In genomic region chr21:38849776-38850175, GRCh38 we compare ENCODE assay signal across 1 cellular context.
TF ChIP-seq lines count a peak whose summit lies in the region.

No MANE protein-coding gene starts in this region.

TF ChIP-seq in HepG2, 621 proteins besides CTCF, POLR2A, EP300 and RAD21 (continues in another document):
- no peak for TF ChIP-seq ZNF251 (CRISPR knock-in tag; IDR thresholded peaks at IDR 0.05)
- TF ChIP-seq ZNF710 (CRISPR knock-in tag; IDR thresholded peaks at IDR 0.05; ENCODE audit: borderline replicate concordance), result no peak
- TF ChIP-seq FOXP1 (IDR thresholded peaks at IDR 0.05), result no peak
- peak; percentile 85 for TF ChIP-seq FOXP1 (CRISPR knock-in tag; IDR thresholded peaks at IDR 0.05)
- TF ChIP-seq MED1 (CRISPR knock-in tag; IDR thresholded peaks at IDR 0.05), result peak; percentile 81
- 0 out of 2 replicates have a peak, but pooled peaks have one; percentile 52 for TF ChIP-seq CREM (IDR thresholded peaks at IDR 0.05)
- TF ChIP-seq CREM (CRISPR knock-in tag; IDR thresholded peaks at IDR 0.05), result no peak
- no peak for TF ChIP-seq GABPA (IDR thresholded peaks at IDR 0.05; ENCODE audit: low read depth, low read length)
- 0 out of 2 replicates have a peak, but pooled peaks have one; percentile 28 for TF ChIP-seq GABPA (CRISPR knock-in tag; IDR thresholded peaks at IDR 0.05; ENCODE audit: low read depth)
- TF ChIP-seq ZNF232 (CRISPR knock-in tag; IDR thresholded peaks at IDR 0.05; ENCODE audit: borderline replicate concordance), result no peak
- TF ChIP-seq FOXO1 (CRISPR knock-in tag; IDR thresholded peaks at IDR 0.05), result peak; percentile 53; the same call in 1 of the 2 replicates
- no peak for TF ChIP-seq TFDP2 (CRISPR knock-in tag; IDR thresholded peaks at IDR 0.05)
- no peak for TF ChIP-seq ZSCAN21 (CRISPR knock-in tag; IDR thresholded peaks at IDR 0.05; ENCODE audit: borderline replicate concordance)
- 0 out of 2 replicates have a peak, but pooled peaks have one; percentile 6 for TF ChIP-seq FOSL2 (CRISPR knock-in tag; IDR thresholded peaks at IDR 0.05)
- TF ChIP-seq NFAT5 (CRISPR knock-in tag; IDR thresholded peaks at IDR 0.05), result no peak
- no peak for TF ChIP-seq ZNF546 (CRISPR knock-in tag; conservative IDR thresholded peaks at IDR 0.05)
- 0 out of 2 replicates have a peak, but pooled peaks have one; percentile 37 for TF ChIP-seq RXRB (CRISPR knock-in tag; IDR thresholded peaks at IDR 0.05; ENCODE audit: borderline replicate concordance)
- TF ChIP-seq ZNF337 (CRISPR knock-in tag; IDR thresholded peaks at IDR 0.05; ENCODE audit: borderline replicate concordance, low read depth), result no peak
- TF ChIP-seq ZNF558 (CRISPR knock-in tag; IDR thresholded peaks at IDR 0.05; ENCODE audit: borderline replicate concordance), result no peak
- 0 out of 2 replicates have a peak, but pooled peaks have one; percentile 38 for TF ChIP-seq ZMAT3 (CRISPR knock-in tag; conservative IDR thresholded peaks at IDR 0.05)
- TF ChIP-seq ZNF549 (CRISPR knock-in tag; IDR thresholded peaks at IDR 0.05), result no peak
- no peak for TF ChIP-seq ZNF878 (CRISPR knock-in tag; IDR thresholded peaks at IDR 0.05)
- no peak for TF ChIP-seq SNAPC5 (CRISPR knock-in tag; IDR thresholded peaks at IDR 0.05; ENCODE audit: borderline replicate concordance)
- TF ChIP-seq ZNF792 (CRISPR knock-in tag; IDR thresholded peaks at IDR 0.05), result no peak
- peak in 1 of 2 experiments; percentile 21; a peak in 1 of 4 replicates for TF ChIP-seq NR2F1 (CRISPR knock-in tag; IDR thresholded peaks at IDR 0.05)
- no peak for TF ChIP-seq MED13 (CRISPR knock-in tag; IDR thresholded peaks at IDR 0.05)
- TF ChIP-seq ZMYM4 (CRISPR knock-in tag; IDR thresholded peaks at IDR 0.05), result no peak
- no peak for TF ChIP-seq HIVEP1 (CRISPR knock-in tag; IDR thresholded peaks at IDR 0.05)
- TF ChIP-seq AFF4 (CRISPR knock-in tag; IDR thresholded peaks at IDR 0.05), result no peak
- no peak for TF ChIP-seq SIN3A (IDR thresholded peaks at IDR 0.05; ENCODE audit: borderline replicate concordance, low read depth, low read length)
- no peak for TF ChIP-seq ZKSCAN1 (IDR thresholded peaks at IDR 0.05; ENCODE audit: low read length)
- peak; percentile 76 for TF ChIP-seq FOXP4 (CRISPR knock-in tag; IDR thresholded peaks at IDR 0.05)
- no peak for TF ChIP-seq RBAK (CRISPR knock-in tag; IDR thresholded peaks at IDR 0.05)
- no peak for TF ChIP-seq EEA1 (CRISPR knock-in tag; IDR thresholded peaks at IDR 0.05; ENCODE audit: borderline replicate concordance)
- TF ChIP-seq SKI (IDR thresholded peaks at IDR 0.05; ENCODE audit: partially characterized antibody), result no peak
- TF ChIP-seq RORA (CRISPR knock-in tag; IDR thresholded peaks at IDR 0.05), result no peak
- no peak for TF ChIP-seq GZF1 (CRISPR knock-in tag; IDR thresholded peaks at IDR 0.05)
- no peak for TF ChIP-seq HMGA1 (CRISPR knock-in tag; conservative IDR thresholded peaks at IDR 0.05)
- TF ChIP-seq ZNF777 (CRISPR knock-in tag; IDR thresholded peaks at IDR 0.05), result no peak
- no peak for TF ChIP-seq KDM2A (CRISPR knock-in tag; IDR thresholded peaks at IDR 0.05; ENCODE audit: borderline replicate concordance, low read depth)
- no peak for TF ChIP-seq FIP1L1 (IDR thresholded peaks at IDR 0.05; ENCODE audit: borderline replicate concordance, insufficient read depth, low read depth, low read length)
- peak; percentile 62 for TF ChIP-seq NCOA2 (CRISPR knock-in tag; IDR thresholded peaks at IDR 0.05)
- no peak for TF ChIP-seq KMT2B (CRISPR knock-in tag; IDR thresholded peaks at IDR 0.05)
- no peak for TF ChIP-seq TCF12 (IDR thresholded peaks at IDR 0.05)
- TF ChIP-seq TCF12 (CRISPR knock-in tag; IDR thresholded peaks at IDR 0.05), result no peak
- no peak for TF ChIP-seq YY1 (IDR thresholded peaks at IDR 0.05; ENCODE audit: insufficient read depth, insufficient replicate concordance, low read depth, low read length)
- TF ChIP-seq ZNF30 (CRISPR knock-in tag; IDR thresholded peaks at IDR 0.05), result no peak
- TF ChIP-seq ZSCAN29 (CRISPR knock-in tag; conservative IDR thresholded peaks at IDR 0.05), result no peak
- no peak for TF ChIP-seq ZFP62 (CRISPR knock-in tag; IDR thresholded peaks at IDR 0.05)
- no peak for TF ChIP-seq IRF2 (CRISPR knock-in tag; IDR thresholded peaks at IDR 0.05)
- TF ChIP-seq MBD4 (IDR thresholded peaks at IDR 0.05; ENCODE audit: borderline replicate concordance, low read length), result no peak
- no peak for TF ChIP-seq AHR (CRISPR knock-in tag; IDR thresholded peaks at IDR 0.05)
- no peak for TF ChIP-seq ZFP91 (CRISPR knock-in tag; IDR thresholded peaks at IDR 0.05; ENCODE audit: borderline replicate concordance)
- 0 out of 2 replicates have a peak, but pooled peaks have one; percentile 25 for TF ChIP-seq SAP130 (CRISPR knock-in tag; IDR thresholded peaks at IDR 0.05; ENCODE audit: low read depth)
- TF ChIP-seq ZNF362 (CRISPR knock-in tag; IDR thresholded peaks at IDR 0.05; ENCODE audit: borderline replicate concordance), result no peak
- no peak for TF ChIP-seq SMARCC2 (IDR thresholded peaks at IDR 0.05)
- peak; percentile 27; the same call in 1 of the 2 replicates for TF ChIP-seq ELF3 (CRISPR knock-in tag; IDR thresholded peaks at IDR 0.05)
- peak; percentile 62 for TF ChIP-seq MIXL1 (CRISPR knock-in tag; IDR thresholded peaks at IDR 0.05)
- no peak for TF ChIP-seq ZNF329 (CRISPR knock-in tag; IDR thresholded peaks at IDR 0.05; ENCODE audit: low read depth)
